Comparison of ENCODE assay signal across 8 cellular contexts in genomic region chr4:152780267-152780811, GRCh38. TPM values are rescaled to one million over a fixed set of nuclear protein-coding genes. Genes with fewer than 3 reads are reported as not detected.
A peak's percentile ranks its signal among the peaks of the same experiment; 100 is the strongest.
DNase-seq lines count a peak whose midpoint lies in the region; ATAC-seq, FAIRE-seq and TF ChIP-seq lines count a peak whose summit lies in the region.

No MANE protein-coding gene starts in this region.

- peaks cover 30% of the 10 kb centered on the region for H3K4me1 ChIP-seq in A549
- H3K4me1 ChIP-seq in thoracic aorta (ENCODE audit: control insufficient read depth in 1 of 2, low read depth in 2 of 2), result peaks cover 10 to 38% of the 10 kb centered on the region in 2 donors

- peak; percentile 44 to 65 for ATAC-seq in A549
- ATAC-seq in GM19043 (IDR thresholded peaks at IDR 0.05; ENCODE audit: low read depth, unreplicated experiment), result peak; percentile 20
- peak; percentile 18 for ATAC-seq in thoracic aorta (ENCODE audit: insufficient number of reproducible peaks, low FRiP score, low read depth)
- no peak for ATAC-seq in GM18505 (IDR thresholded peaks at IDR 0.05; ENCODE audit: unreplicated experiment)

- TF ChIP-seq POLR2A in A549 (IDR thresholded peaks at IDR 0.05; ENCODE audit: low read length), result no peak
- TF ChIP-seq POLR2A in lower leg skin (IDR thresholded peaks at IDR 0.05), result no peak
- no peak for TF ChIP-seq POLR2A in GM18505 (IDR thresholded peaks at IDR 0.05; ENCODE audit: borderline replicate concordance, extremely low read depth, insufficient read depth, insufficient read length)

- CTCF ChIA-PET in A549 (lab: Yijun Ruan, JAX), result no interaction called here

- no peaks in the 10 kb centered on the region for H3K27me3 ChIP-seq in thoracic aorta (replicated peaks; ENCODE audit: insufficient read depth)

- H3K27ac ChIP-seq in A549 (peak overlapping the region; percentile 84 to 92), thoracic aorta (peak overlapping the region; percentile 76 to 84)

- 4% methylated on average over 14 of the region's 16 CpGs for WGBS in A549 (ENCODE audit: missing lambda C conversion rate)
- WGBS in lower leg skin, 2 donors, result 1 to 2% methylated on average over 16 of the region's 16 CpGs

- FAIRE-seq in A549 (lab: Jason Lieb, UNC), result no peak

- H3K36me3 ChIP-seq in thoracic aorta, result no peaks in the 10 kb centered on the region

- no peak for TF ChIP-seq RAD21 in A549 (conservative IDR thresholded peaks at IDR 0.05 in 1 of 2, IDR thresholded peaks at IDR 0.05 in 1 of 2)

- peak overlapping the region; percentile 95 for H3K4me2 ChIP-seq in A549

- peak overlapping the region; percentile 84 for H3K4me3 ChIP-seq in A549
- H3K4me3 ChIP-seq in lower leg skin (ENCODE audit: low read depth, poor library complexity, severe bottlenecking), result peak overlapping the region; percentile 92
- H3K4me3 ChIP-seq in thoracic aorta, result peak overlapping the region; percentile 90

- intact Hi-C loops in lower leg skin (cut with DNase I; ENCODE audit: low total_unique reads), result no loop called here

- H3K9me3 ChIP-seq in A549 (no peaks in the 10 kb centered on the region), thoracic aorta (no peaks in the 10 kb centered on the region)

- no peak for TF ChIP-seq EP300 in A549 (IDR thresholded peaks at IDR 0.05)

- TF ChIP-seq CTCF in A549 (IDR thresholded peaks at IDR 0.05), result no peak
- no peak for TF ChIP-seq CTCF in lower leg skin (IDR thresholded peaks at IDR 0.05)
- no peak for TF ChIP-seq CTCF in thoracic aorta (IDR thresholded peaks at IDR 0.05)

- POLR2A ChIA-PET in A549 (lab: Yijun Ruan, JAX), result interaction anchor here (1.5 kb wide), 1 partner anchor 244 kb away, joined by 3 read pairs; the partner anchor contains the start of gene FBXW7

- DNase-seq in A549 (ENCODE audit: low read depth in 1 of 2, low spot score in 1 of 2) (no peak), NAMALWA (ENCODE audit: low spot score) (peak; percentile 78), lower leg skin (ENCODE audit: low spot score in 2 of 2) (peak in 1 of 2 donors; percentile 21), thoracic aorta (ENCODE audit: low spot score) (no peak), COR-L47 (lab: John Stamatoyannopoulos, UW) (no peak)
- peak; percentile 1 for DNase-seq in central memory CD4-positive, alpha-beta T cell

TF ChIP-seq in A549, 52 proteins besides CTCF, POLR2A, EP300 and RAD21:
- TF ChIP-seq JUN (IDR thresholded peaks at IDR 0.05) (peak in 1 of 2 experiments; percentile 10; a peak in 1 of 5 replicates), JUNB (IDR thresholded peaks at IDR 0.05) (no peak), CHD4 (IDR thresholded peaks at IDR 0.05; ENCODE audit: borderline replicate concordance) (no peak), KDM5A (IDR thresholded peaks at IDR 0.05) (0 out of 2 replicates have a peak, but pooled peaks have one; percentile 29), NFE2L2 (conservative IDR thresholded peaks at IDR 0.05; ENCODE audit: low read length) (no peak), CEBPB (IDR thresholded peaks at IDR 0.05) (no peak), HDAC2 (IDR thresholded peaks at IDR 0.05) (no peak)

RNA-seq across cellular contexts. Expression of gene ARFIP1, which starts 0.6 kb away (rescaled TPM):
- polyA plus RNA-seq in A549 (2011; rRNA removed), result 27.6 and 39.2 TPM in 2 replicates
- polyA plus RNA-seq in A549 (2012; cell fraction: cytosol; rRNA removed), result 5.8 and 6.4 TPM in 2 replicates
- 3.3 and 5.1 TPM in 2 replicates for polyA plus RNA-seq in A549 (2012; cell fraction: nucleus; rRNA removed)
- 17.0 to 17.5 TPM (median 17.1 TPM) in 3 replicates for polyA plus RNA-seq in A549 (2017; fragmentation: RNase III; extraction: RNeasy Plus Mini Kit Qiagen cat#74134 plus additional on column Dnase treatment)
- 8.6 and 9.4 TPM in 2 replicates for polyA minus RNA-seq in A549 (2011; rRNA and poly(A)+ RNA removed)
- 10 to 100 TPM; 21.3 to 36.1 (median 33.2) TPM for total RNA-seq in lower leg skin
- total RNA-seq in thoracic aorta, result 10 to 100 TPM; 24.0 to 39.0 TPM

RNA-seq across cellular contexts. Expression of gene TIGD4, which starts 0.8 kb away (rescaled TPM):
- polyA plus RNA-seq in A549 (2011; rRNA removed) (0.44 and 0.45 TPM in 2 replicates), A549 (2017; fragmentation: RNase III; extraction: RNeasy Plus Mini Kit Qiagen cat#74134 plus additional on column Dnase treatment) (0.30 to 0.38 TPM (median 0.33 TPM) in 3 replicates)
- polyA plus RNA-seq in A549 (2012; cell fraction: cytosol; rRNA removed), result 0.09 and 0.12 TPM in 2 replicates
- polyA plus RNA-seq in A549 (2012; cell fraction: nucleus; rRNA removed), result 0.05 and 0.09 TPM in 2 replicates
- 0.19 and 0.37 TPM in 2 replicates for polyA minus RNA-seq in A549 (2011; rRNA and poly(A)+ RNA removed)
- total RNA-seq in lower leg skin (under 1 TPM in 3 of 4 donors, not detected in 1; 0.10 to 0.36 (median 0.27) TPM), thoracic aorta (under 1 TPM in 1 of 2 donors, not detected in 1; 0.49 TPM)

Comparison
In these comparisons a context has a peak if more than half of its experiments do, and no peak if none do; other contexts are left out.
1. DNase-seq: peak in NAMALWA (single experiment) and central memory CD4-positive, alpha-beta T cell (single experiment); none in A549 (0 of 2), thoracic aorta (single experiment) and COR-L47 (single experiment).
2. Peak in every context shown above with its lines, with median percentiles within 50 percentile points of each other: H3K4me3 ChIP-seq.